In genomic region chr1:173669491-173669941, GRCh38 we compare ENCODE assay signal across 8 cellular contexts. TPM values are rescaled to one million over a fixed set of nuclear protein-coding genes. Genes with fewer than 3 reads are reported as not detected.
DNase-seq lines count a peak whose midpoint lies in the region; ATAC-seq and TF ChIP-seq lines count a peak whose summit lies in the region.

Gene ANKRD45, minus strand, starts transcription at chr1:173669851. Its CDS starts 10,433 bp downstream, at chr1:173659418.

- in situ Hi-C loops in brain microvascular endothelial cell (cut with HindIII; ENCODE audit: low pct_ligation_motif_present, low sequenced_read_pairs): no loop called here

- no peak for TF ChIP-seq CTCF in DOHH2 (IDR thresholded peaks at IDR 0.05; ENCODE audit: low read depth, low read length, poor library complexity, severe bottlenecking)
- no peak for TF ChIP-seq CTCF in brain microvascular endothelial cell (IDR thresholded peaks at IDR 0.05; ENCODE audit: low read depth, low read length, missing control alignments)

- no peaks in the 10 kb centered on the region for H3K9me3 Mint-ChIP-seq in stimulated activated effector memory CD8-positive, alpha-beta T cell treated with anti-CD3 and anti-CD28 coated beads, Interleukin-12 subunit alpha, Interleukin-12 subunit beta, amount 100 ng/mL, for 72 hours

- H3K79me2 ChIP-seq in DOHH2 (ENCODE audit: control insufficient read depth, low read length): no peaks in the 10 kb centered on the region

- no peaks in the 10 kb centered on the region for H4K20me1 ChIP-seq in DOHH2 (ENCODE audit: control insufficient read depth, insufficient read depth, low read depth, low read length)

- H3K9me3 ChIP-seq in DOHH2 (ENCODE audit: control insufficient read depth, insufficient read depth, low read length): no peaks in the 10 kb centered on the region
- H3K9me3 ChIP-seq in SJCRH30 (replicated peaks): no peaks in the 10 kb centered on the region

- no peaks in the 10 kb centered on the region for H3F3A ChIP-seq in DOHH2 (ENCODE audit: control insufficient read depth, insufficient read depth)

- H3K4me1 ChIP-seq in DOHH2 (ENCODE audit: control insufficient read depth, low read length) (peaks cover 12% of the 10 kb centered on the region), SJCRH30 (no peaks in the 10 kb centered on the region)

- H3K27me3 ChIP-seq in DOHH2 (ENCODE audit: control insufficient read depth, low read length) (peaks cover 3% of the 10 kb centered on the region; the same call in 1 of the 2 replicates), brain microvascular endothelial cell (replicated peaks) (no peaks in the 10 kb centered on the region), SJCRH30 (no peaks in the 10 kb centered on the region)

- no peaks in the 10 kb centered on the region for H3K9me2 ChIP-seq in DOHH2 (replicated peaks; ENCODE audit: control insufficient read depth, low read length)

- no peaks in the 10 kb centered on the region for H3K36me3 ChIP-seq in DOHH2 (ENCODE audit: control insufficient read depth, low read length)
- no peaks in the 10 kb centered on the region for H3K36me3 ChIP-seq in brain microvascular endothelial cell (replicated peaks)
- H3K36me3 ChIP-seq in SJCRH30: no peaks in the 10 kb centered on the region

- no peak within 1 kb of the TSS for H3K27ac ChIP-seq in DOHH2 (ENCODE audit: low read depth, low read length)
- no peak within 1 kb of the TSS for H3K27ac ChIP-seq in brain microvascular endothelial cell
- H3K27ac ChIP-seq in SJCRH30: no peak within 1 kb of the TSS

- H3K27ac Mint-ChIP-seq in stimulated activated effector memory CD8-positive, alpha-beta T cell treated with anti-CD3 and anti-CD28 coated beads, Interleukin-12 subunit alpha, Interleukin-12 subunit beta, amount 100 ng/mL, for 72 hours: no peak within 1 kb of the TSS

- peak within 1 kb of the TSS; percentile 66 for H3K4me2 ChIP-seq in DOHH2 (ENCODE audit: low read length)

- DNase-seq in NCI-H2227 (lab: John Stamatoyannopoulos, UW; ENCODE audit: unreplicated experiment): peak; percentile 88
- peak; percentile 29 for DNase-seq in brain microvascular endothelial cell
- DNase-seq in iPS-NIHi7 (ENCODE audit: extremely low spot score): peak; percentile 81
- no peak for DNase-seq in stimulated activated effector memory CD8-positive, alpha-beta T cell treated with anti-CD3 and anti-CD28 coated beads, Interleukin-12 subunit alpha, Interleukin-12 subunit beta, amount 100 ng/mL, for 72 hours (ENCODE audit: low spot score in 2 of 2)
- no peak for DNase-seq in SJCRH30

- no peaks in the 10 kb centered on the region for H3K36me3 Mint-ChIP-seq in stimulated activated effector memory CD8-positive, alpha-beta T cell treated with anti-CD3 and anti-CD28 coated beads, Interleukin-12 subunit alpha, Interleukin-12 subunit beta, amount 100 ng/mL, for 72 hours

- ATAC-seq in stimulated activated effector memory CD8-positive, alpha-beta T cell treated with anti-CD3 and anti-CD28 coated beads, Interleukin-12 subunit alpha, Interleukin-12 subunit beta, amount 100 ng/mL, for 72 hours: no peak
- ATAC-seq in HG03196 (IDR thresholded peaks at IDR 0.05; ENCODE audit: unreplicated experiment): no peak
- ATAC-seq in HG03039 (IDR thresholded peaks at IDR 0.05; ENCODE audit: unreplicated experiment): no peak

- H3K4me3 Mint-ChIP-seq in stimulated activated effector memory CD8-positive, alpha-beta T cell treated with anti-CD3 and anti-CD28 coated beads, Interleukin-12 subunit alpha, Interleukin-12 subunit beta, amount 100 ng/mL, for 72 hours: peak within 1 kb of the TSS; percentile 4

- H3K4me1 Mint-ChIP-seq in stimulated activated effector memory CD8-positive, alpha-beta T cell treated with anti-CD3 and anti-CD28 coated beads, Interleukin-12 subunit alpha, Interleukin-12 subunit beta, amount 100 ng/mL, for 72 hours: peaks cover 9% of the 10 kb centered on the region

- H3K4me3 ChIP-seq in DOHH2 (ENCODE audit: low read length) (peak within 1 kb of the TSS; percentile 62), brain microvascular endothelial cell (ENCODE audit: low read depth, low read length) (peak within 1 kb of the TSS; percentile 64), SJCRH30 (no peak within 1 kb of the TSS)

RNA-seq across cellular contexts. Expression of gene ANKRD45, which starts in this region (rescaled TPM):
- not detected in 2 replicates for total RNA-seq in SJCRH30 (2014; rRNA removed; shearing (Covaris generic))

Comparison
In these comparisons a context has a peak if more than half of its experiments do, and no peak if none do; other contexts are left out.
1. DNase-seq: peak in NCI-H2227 (single experiment), brain microvascular endothelial cell (single experiment) and iPS-NIHi7 (single experiment); none in stimulated activated effector memory CD8-positive, alpha-beta T cell treated with anti-CD3 and anti-CD28 coated beads, Interleukin-12 subunit alpha, Interleukin-12 subunit beta, amount 100 ng/mL, for 72 hours (0 of 2) and SJCRH30 (0 of 2).